Comparison of ENCODE assay signal across 1 cellular context in the genomic region with DNA sequence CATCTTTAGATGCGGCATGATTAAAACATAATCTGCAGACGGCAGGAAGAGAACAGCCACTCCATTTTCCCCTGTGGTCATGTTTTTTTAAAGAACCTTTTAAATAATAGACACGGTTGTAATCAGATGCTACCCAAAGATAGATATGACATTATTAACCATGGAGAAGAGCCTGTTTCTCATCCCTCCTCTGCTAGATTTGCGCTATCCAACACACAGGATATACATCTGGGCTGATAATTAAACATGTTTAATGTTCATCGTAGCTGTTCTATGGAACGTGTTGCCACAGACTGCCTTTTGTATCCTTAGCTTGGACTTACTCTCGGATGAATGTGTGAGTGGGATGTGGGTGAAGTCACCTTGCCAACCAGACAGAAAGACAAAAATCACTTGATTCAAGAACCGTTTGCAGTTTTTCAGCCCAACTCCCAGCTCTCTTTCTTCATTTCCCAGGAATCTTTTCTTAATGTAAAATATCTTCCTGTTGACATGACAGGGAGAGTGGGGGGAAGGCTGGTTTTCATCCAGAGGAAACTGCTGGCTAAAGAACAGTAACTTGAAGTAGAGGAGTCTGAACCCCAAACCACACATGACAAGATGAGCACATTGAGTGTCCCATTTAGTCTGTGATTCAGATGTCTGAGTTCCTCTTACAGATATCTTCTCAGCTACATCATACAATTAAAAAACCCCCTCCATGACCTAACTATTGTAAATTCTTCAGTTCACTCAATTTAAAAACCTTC.
TF ChIP-seq lines count a peak whose summit lies in the region.

No MANE protein-coding gene starts in this region.

TF ChIP-seq in IMR-90, 13 proteins besides CTCF, POLR2A, EP300 and RAD21 (continued from another document):
- TF ChIP-seq MXI1 (IDR thresholded peaks at IDR 0.05; ENCODE audit: borderline replicate concordance, low read depth, low read length) (no peak), FOS (IDR thresholded peaks at IDR 0.05; ENCODE audit: low read depth, low read length) (peak; percentile 36; the same call in 1 of the 2 replicates)
